In the genomic region with DNA sequence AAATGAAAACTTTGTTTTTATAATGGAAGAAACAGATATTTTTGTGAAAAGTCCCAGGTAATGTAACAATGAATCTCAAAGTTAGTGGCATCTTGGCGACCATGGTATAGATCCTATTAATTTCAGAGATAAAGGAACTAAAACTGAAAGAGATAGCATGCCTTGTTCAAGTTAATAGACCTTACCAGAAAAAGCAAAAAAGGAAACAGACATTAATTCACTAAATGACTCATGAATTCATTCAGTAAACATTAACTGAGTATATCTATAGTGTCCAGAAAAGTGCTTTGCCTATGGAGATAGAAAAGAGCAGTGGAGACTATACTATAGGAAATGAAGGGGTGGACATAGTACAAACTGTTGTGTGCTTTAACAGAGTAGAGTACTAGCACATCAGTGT, we compare ENCODE assay signal across 18 cellular contexts.
DNase-seq lines count a peak whose midpoint lies in the region; ATAC-seq and TF ChIP-seq lines count a peak whose summit lies in the region.
"Had no signal": no experiment of that assay in that cellular context is flagged by ENCODE, and none has a peak within 500 bp of the region (broad histone marks: within the 10 kb centered on the region; RNA-seq: fewer than 3 reads in every experiment).

No MANE protein-coding gene starts in this region.

- TF ChIP-seq POLR2A in spleen (IDR thresholded peaks at IDR 0.05), result no peak

- TF ChIP-seq CTCF in lower lobe of right lung (IDR thresholded peaks at IDR 0.05) (no peak), spleen (IDR thresholded peaks at IDR 0.05 in 8 of 11, conservative IDR thresholded peaks at IDR 0.05 in 3 of 11) (no peak)

- H3K9me3 ChIP-seq in lower lobe of right lung, result no peaks in the 10 kb centered on the region
- peaks cover 0 to 5% (median 0%) of the 10 kb centered on the region in 8 donors for H3K9me3 ChIP-seq in spleen
- H3K9me3 ChIP-seq: Caco-2, ovary, tibial artery had no signal

- H3K4me3 ChIP-seq in lower lobe of right lung (no peak overlapping the region), spleen (no peak overlapping the region)
- H3K4me3 ChIP-seq: K562, ovary, tibial artery had no signal

- H3K4me1 ChIP-seq in lower lobe of right lung, result no peaks in the 10 kb centered on the region
- H3K4me1 ChIP-seq in spleen, result no peaks in the 10 kb centered on the region
- H3K4me1 ChIP-seq: Caco-2, tibial artery had no signal

- H3K27ac ChIP-seq in lower lobe of right lung, result no peak overlapping the region
- no peak overlapping the region for H3K27ac ChIP-seq in spleen
- H3K27ac ChIP-seq: ovary, tibial artery had no signal

- intact Hi-C loops in lower lobe of right lung (cut with DNase I), result no loop called here
- intact Hi-C loops in spleen (cut with DNase I; ENCODE audit: low total_unique reads), result no loop called here

- DNase-seq in lower lobe of right lung (no peak), spleen (no peak)
- DNase-seq in activated CD4-positive, alpha-beta T cell treated with anti-CD3 and anti-CD28 coated beads for 48 hours, result no peak
- DNase-seq: activated CD4-positive, alpha-beta T cell treated with anti-CD3 and anti-CD28 coated beads for 1 hour; Caco-2; central memory CD4-positive, alpha-beta T cell; islet precursor cell; NCI-H1417; NCI-H510A treated with DMSO at 0.1 percent for 48 hours; ovary; T-helper 1 cell; tibial artery had no signal

- 47 to 68% (median 53%) methylated on average over 1 of the region's 1 CpG for WGBS in spleen, 5 donors

- H3K27me3 ChIP-seq in lower lobe of right lung (ENCODE audit: low read depth) (no peaks in the 10 kb centered on the region), spleen (replicated peaks in 1 of 7) (no peaks in the 10 kb centered on the region)
- H3K27me3 ChIP-seq: ovary, tibial artery had no signal

- H3K36me3 ChIP-seq in lower lobe of right lung (no peaks in the 10 kb centered on the region), spleen (no peaks in the 10 kb centered on the region)
- H3K36me3 ChIP-seq: ovary, tibial artery had no signal

- ATAC-seq in GM18511 (IDR thresholded peaks at IDR 0.05; ENCODE audit: unreplicated experiment), result peak; percentile 88
- ATAC-seq in GM21390 (IDR thresholded peaks at IDR 0.05; ENCODE audit: unreplicated experiment), result peak; percentile 91
- peak; percentile 81 for ATAC-seq in HG02973 (IDR thresholded peaks at IDR 0.05; ENCODE audit: unreplicated experiment)
- peak; percentile 82 for ATAC-seq in HG03520 (IDR thresholded peaks at IDR 0.05; ENCODE audit: unreplicated experiment)
- ATAC-seq in lower lobe of right lung, result no peak
- no peak for ATAC-seq in HG02840 (IDR thresholded peaks at IDR 0.05; ENCODE audit: low FRiP score, unreplicated experiment)
- ATAC-seq: K562 had no signal

Comparison
In these comparisons a context has a peak if more than half of its experiments do, and no peak if none do; other contexts are left out.
1. ATAC-seq: peak in GM18511 (single experiment), GM21390 (single experiment), HG02973 (single experiment) and HG03520 (single experiment); none in lower lobe of right lung (0 of 2) and HG02840 (single experiment).